Comparison of ENCODE assay signal across 8 cellular contexts in the genomic region with DNA sequence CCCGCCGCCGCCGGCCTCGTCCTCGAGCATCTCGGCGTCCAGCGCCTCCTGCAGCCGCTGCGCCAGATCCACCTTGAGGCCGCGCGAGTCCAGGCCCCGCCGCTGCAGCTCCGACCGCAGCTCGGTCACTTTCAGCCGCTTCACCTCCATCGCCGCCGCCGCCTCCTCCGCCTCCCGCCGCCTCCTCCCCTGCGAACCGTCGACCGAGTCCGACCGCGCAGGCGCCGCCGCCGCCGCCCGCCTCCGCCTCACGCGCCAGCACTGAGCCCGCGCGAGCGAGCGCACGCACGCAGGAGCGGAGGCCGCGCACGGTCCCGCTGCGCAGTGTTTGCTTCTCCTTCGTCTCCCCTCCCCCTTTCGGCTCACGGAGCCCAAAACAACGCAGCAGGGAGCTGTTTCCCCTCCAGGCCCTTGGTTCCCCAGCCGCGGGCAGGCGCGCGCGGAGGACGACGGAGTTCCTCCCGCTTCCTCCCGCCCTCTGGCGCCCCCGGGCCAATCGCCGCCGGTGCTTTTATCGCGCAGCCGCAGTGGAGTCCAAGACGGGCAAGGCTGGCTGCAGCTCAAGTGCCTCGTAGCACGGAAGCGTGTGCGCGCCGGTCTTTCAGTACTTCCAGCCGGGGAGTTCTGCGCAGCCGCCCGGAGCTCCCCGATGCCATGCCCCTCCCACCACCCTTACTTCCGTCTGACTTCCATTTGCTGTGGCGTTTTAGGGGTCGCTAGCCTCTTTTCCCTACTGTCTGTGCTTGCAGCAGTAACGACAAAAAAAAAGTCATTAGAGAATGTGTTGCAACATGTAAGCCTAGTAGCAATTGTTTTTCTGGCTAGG. TPM values are rescaled to one million over a fixed set of nuclear protein-coding genes. Genes with fewer than 3 reads are reported as not detected.
DNase-seq lines count a peak whose midpoint lies in the region; ATAC-seq and TF ChIP-seq lines count a peak whose summit lies in the region.

A gene (minus strand): TSS at position 451 of the 826 bp plus-strand sequence. CDS start 301 bp downstream, at position 150.

- H3K27me3 ChIP-seq in breast epithelium (no peaks in the 10 kb centered on the region), smooth muscle cell (ENCODE audit: low read depth) (no peaks in the 10 kb centered on the region)

- DNase-seq in ACHN (peak; percentile 97), NCI-H2196 treated with DMSO at 0.1 percent for 48 hours (lab: John Stamatoyannopoulos, UW; ENCODE audit: unreplicated experiment) (peak; percentile 98), breast epithelium (ENCODE audit: low spot score in 2 of 2) (peak; percentile 96), iPS-NIHi11 (ENCODE audit: low spot score) (peak; percentile 96), smooth muscle cell (lab: John Stamatoyannopoulos, UW; ENCODE audit: unreplicated experiment) (peak; percentile 94)

- TF ChIP-seq POLR2A in breast epithelium (IDR thresholded peaks at IDR 0.05), result peak; percentile 95

- peaks cover 3 to 18% of the 10 kb centered on the region in 2 donors for H3K4me1 ChIP-seq in breast epithelium
- peaks cover 27% of the 10 kb centered on the region for H3K4me1 ChIP-seq in smooth muscle cell (ENCODE audit: low read depth)

- no peaks in the 10 kb centered on the region for H3K9me3 ChIP-seq in breast epithelium
- H3K9me3 ChIP-seq in smooth muscle cell (replicated peaks; ENCODE audit: low read depth), result no peaks in the 10 kb centered on the region

- H3K4me3 ChIP-seq in breast epithelium (peak within 1 kb of the TSS; percentile 86 to 98 (median 92)), smooth muscle cell (peak within 1 kb of the TSS; percentile 87)

- no peak for TF ChIP-seq CTCF in VCaP (conservative IDR thresholded peaks at IDR 0.05)
- TF ChIP-seq CTCF in breast epithelium (IDR thresholded peaks at IDR 0.05), result no peak
- no peak for TF ChIP-seq CTCF in smooth muscle cell (IDR thresholded peaks at IDR 0.05; ENCODE audit: borderline replicate concordance, insufficient read depth, poor library complexity, severe bottlenecking)

- H3K4me2 ChIP-seq in smooth muscle cell, result peak within 1 kb of the TSS; percentile 99

- peak within 1 kb of the TSS; percentile 77 for H3K9ac ChIP-seq in smooth muscle cell (ENCODE audit: low read depth)

- intact Hi-C loops in breast epithelium (cut with DNase I; ENCODE audit: low total_unique reads), result no loop called here

- peak within 1 kb of the TSS; percentile 98 for H2AFZ ChIP-seq in smooth muscle cell (ENCODE audit: low read depth)

- peaks cover 44% of the 10 kb centered on the region for H4K20me1 ChIP-seq in smooth muscle cell (ENCODE audit: low read depth)

- in situ Hi-C loops in ACHN (cut with HindIII; ENCODE audit: low pct_ligation_motif_present, low pct_unique_long_range_greater_than_20kb, low sequenced_read_pairs), result no loop called here

- no peaks in the 10 kb centered on the region for H3K36me3 ChIP-seq in breast epithelium
- peaks cover 8% of the 10 kb centered on the region for H3K36me3 ChIP-seq in smooth muscle cell (ENCODE audit: low read depth)

- H3F3A ChIP-seq in smooth muscle cell (ENCODE audit: low read depth), result peaks cover 20% of the 10 kb centered on the region

- H3K27ac ChIP-seq in VCaP (peak within 1 kb of the TSS; percentile 97), breast epithelium (peak within 1 kb of the TSS; percentile 93 to 97), smooth muscle cell (ENCODE audit: low read depth) (peak within 1 kb of the TSS; percentile 89)

- ATAC-seq in GM18870 (IDR thresholded peaks at IDR 0.05; ENCODE audit: unreplicated experiment) (peak; percentile 63), HG03135 (IDR thresholded peaks at IDR 0.05; ENCODE audit: unreplicated experiment) (peak; percentile 68)

- WGBS in smooth muscle cell (ENCODE audit: low lambda C conversion rate), result 2% methylated on average over 78 of the region's 94 CpGs

- peaks cover 82% of the 10 kb centered on the region for H3K79me2 ChIP-seq in smooth muscle cell (ENCODE audit: low read depth)

RNA-seq across cellular contexts. Expression of the gene that starts here (rescaled TPM):
- total RNA-seq in breast epithelium (10 to 100 TPM; 22.3 to 24.5 (median 23.6) TPM), smooth muscle cell (14.3 and 19.4 TPM in 2 replicates)
- polyA plus RNA-seq in smooth muscle cell, result 3.6 and 4.5 TPM in 2 replicates

Comparison
In these comparisons a context has a peak if more than half of its experiments do, and no peak if none do; other contexts are left out.
1. Peak in every context shown above with its lines: DNase-seq, ATAC-seq, H3K4me3 ChIP-seq and H3K27ac ChIP-seq.